Comparison of ENCODE assay signal across 25 cellular contexts in the genomic region with DNA sequence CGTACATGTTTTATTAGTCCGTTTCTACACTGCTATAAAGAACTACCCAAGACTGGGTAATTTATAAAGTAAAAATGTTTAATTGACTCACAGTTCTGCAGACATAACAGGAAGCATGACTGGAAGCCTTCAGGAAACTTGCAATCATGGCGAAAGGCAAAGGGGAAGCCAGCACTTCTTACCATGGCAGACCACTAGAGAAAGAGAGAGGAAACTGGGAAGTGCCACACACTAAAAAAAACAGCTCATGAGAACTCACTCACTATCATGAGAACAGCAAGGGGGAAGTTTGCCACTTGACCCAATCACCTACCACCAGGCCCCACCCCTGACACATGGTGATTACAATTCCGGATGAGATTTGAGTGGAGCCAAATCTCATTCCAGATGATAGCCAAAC.
"Had no signal": no experiment of that assay in that cellular context is flagged by ENCODE, and none has a peak within 500 bp of the region (broad histone marks: within the 10 kb centered on the region; RNA-seq: fewer than 3 reads in every experiment).

No MANE protein-coding gene starts in this region.

- H3K4me1 Mint-ChIP-seq: activated CD4-positive, alpha-beta T cell treated with anti-CD3 and anti-CD28 coated beads, Interleukin-2, amount 10 ng/mL, durations not matched to agents 7 days and 5 days; activated CD8-positive, alpha-beta memory T cell treated with anti-CD3 and anti-CD28 coated beads, Interleukin-2, amount 10 ng/mL, durations not matched to agents 7 days and 5 days; stimulated activated effector memory CD8-positive, alpha-beta T cell treated with anti-CD3 and anti-CD28 coated beads, Interleukin-12 subunit alpha, Interleukin-12 subunit beta, amount 100 ng/mL, for 72 hours; WTC11 had no signal

- H3K4me3 Mint-ChIP-seq: activated CD4-positive, alpha-beta T cell treated with anti-CD3 and anti-CD28 coated beads, Interleukin-2, amount 10 ng/mL, durations not matched to agents 7 days and 5 days; activated CD8-positive, alpha-beta memory T cell treated with anti-CD3 and anti-CD28 coated beads, Interleukin-2, amount 10 ng/mL, durations not matched to agents 7 days and 5 days; activated CD8-positive, alpha-beta T cell treated with anti-CD3 and anti-CD28 coated beads for 36 hours; nephron; stimulated activated effector memory CD8-positive, alpha-beta T cell treated with anti-CD3 and anti-CD28 coated beads, Interleukin-12 subunit alpha, Interleukin-12 subunit beta, amount 100 ng/mL, for 72 hours; stimulated activated naive CD8-positive, alpha-beta T cell treated with anti-CD3 and anti-CD28 coated beads, Interleukin-15, Interleukin-2, amounts not matched to agents 100 ng/mL and 50 ng/mL, for 24 hours; WTC11 had no signal

- H3K27me3 Mint-ChIP-seq: progenitor cell of endocrine pancreas had no signal

- H3K27me3 ChIP-seq: breast epithelium, ovary, right lobe of liver, upper lobe of left lung had no signal

- H3K4me1 ChIP-seq: breast epithelium, right lobe of liver, upper lobe of left lung had no signal

- H3K36me3 Mint-ChIP-seq: activated CD8-positive, alpha-beta memory T cell treated with anti-CD3 and anti-CD28 coated beads, Interleukin-2, amount 10 ng/mL, durations not matched to agents 7 days and 5 days; activated naive CD4-positive, alpha-beta T cell treated with anti-CD3 and anti-CD28 coated beads, Interleukin-2, amount 50 U/mL, for 72 hours; stimulated activated effector memory CD8-positive, alpha-beta T cell treated with anti-CD3 and anti-CD28 coated beads, Interleukin-12 subunit alpha, Interleukin-12 subunit beta, amount 100 ng/mL, for 72 hours; WTC11 had no signal

- DNase-seq: activated CD4-positive, alpha-beta T cell treated with anti-CD3 and anti-CD28 coated beads for 1 hour; activated CD4-positive, alpha-beta T cell treated with anti-CD3 and anti-CD28 coated beads, Interleukin-2, amount 10 ng/mL, durations not matched to agents 7 days and 5 days; activated CD8-positive, alpha-beta memory T cell treated with anti-CD3 and anti-CD28 coated beads, Interleukin-2, amount 10 ng/mL, durations not matched to agents 7 days and 5 days; activated CD8-positive, alpha-beta T cell treated with anti-CD3 and anti-CD28 coated beads for 36 hours; activated naive CD4-positive, alpha-beta T cell; activated T-cell treated with anti-CD3 and anti-CD28 coated beads, Interleukin-2, amount 50 U/mL, for 48 hours; central memory CD4-positive, alpha-beta T cell; foreskin fibroblast; head of caudate nucleus; hippocampal formation; left cardiac atrium; left ventricle myocardium superior; mucosa of descending colon; ovary; right lobe of liver; stimulated activated CD4-positive, alpha-beta T cell treated with anti-CD3 and anti-CD28 coated beads, Interleukin-12 subunit alpha, Interleukin-12 subunit beta, amount 100 ng/mL, for 4 hours; stimulated activated CD4-positive, alpha-beta T cell treated with anti-CD3 and anti-CD28 coated beads, Interleukin-4, amount 100 ng/mL, for 1 hour had no signal

- H3K36me3 ChIP-seq: breast epithelium, ovary, right lobe of liver, upper lobe of left lung had no signal

- H3K4me3 ChIP-seq: breast epithelium, mucosa of descending colon, ovary, right lobe of liver, upper lobe of left lung had no signal

- H3K9me3 Mint-ChIP-seq: activated CD4-positive, alpha-beta T cell treated with anti-CD3 and anti-CD28 coated beads, Interleukin-2, amount 10 ng/mL, durations not matched to agents 7 days and 5 days; activated CD8-positive, alpha-beta T cell treated with anti-CD3 and anti-CD28 coated beads for 36 hours; activated naive CD4-positive, alpha-beta T cell treated with anti-CD3 and anti-CD28 coated beads, Interleukin-2, amount 50 U/mL, for 72 hours; nephron; stimulated activated effector memory CD8-positive, alpha-beta T cell treated with anti-CD3 and anti-CD28 coated beads, Interleukin-12 subunit alpha, Interleukin-12 subunit beta, amount 100 ng/mL, for 72 hours; stimulated activated naive CD8-positive, alpha-beta T cell treated with anti-CD3 and anti-CD28 coated beads, Interleukin-15, Interleukin-2, amounts not matched to agents 100 ng/mL and 50 ng/mL, for 24 hours; WTC11 had no signal

- H3K27ac Mint-ChIP-seq: activated CD4-positive, alpha-beta T cell treated with anti-CD3 and anti-CD28 coated beads, Interleukin-2, amount 10 ng/mL, durations not matched to agents 7 days and 5 days; activated CD8-positive, alpha-beta memory T cell treated with anti-CD3 and anti-CD28 coated beads, Interleukin-2, amount 10 ng/mL, durations not matched to agents 7 days and 5 days; activated CD8-positive, alpha-beta T cell treated with anti-CD3 and anti-CD28 coated beads for 36 hours; activated naive CD4-positive, alpha-beta T cell treated with anti-CD3 and anti-CD28 coated beads, Interleukin-2, amount 50 U/mL, for 72 hours; nephron; progenitor cell of endocrine pancreas; stimulated activated effector memory CD8-positive, alpha-beta T cell treated with anti-CD3 and anti-CD28 coated beads, Interleukin-12 subunit alpha, Interleukin-12 subunit beta, amount 100 ng/mL, for 72 hours; stimulated activated naive CD8-positive, alpha-beta T cell treated with anti-CD3 and anti-CD28 coated beads, Interleukin-15, Interleukin-2, amounts not matched to agents 100 ng/mL and 50 ng/mL, for 24 hours; WTC11 had no signal

- H3K9me3 ChIP-seq: breast epithelium, mucosa of descending colon, ovary, right lobe of liver, upper lobe of left lung had no signal

- H3K27ac ChIP-seq: breast epithelium, ovary, right lobe of liver, upper lobe of left lung had no signal
